22 cellular contexts compared by ENCODE assay signal in genomic region chr21:19999369-20000272, GRCh38.
DNase-seq lines count a peak whose midpoint lies in the region; ATAC-seq, FAIRE-seq and TF ChIP-seq lines count a peak whose summit lies in the region.
"Had no signal": no experiment of that assay in that cellular context is flagged by ENCODE, and none has a peak within 500 bp of the region (broad histone marks: within the 10 kb centered on the region; RNA-seq: fewer than 3 reads in every experiment).

No MANE protein-coding gene starts in this region.

- H3K27ac ChIP-seq in hepatocyte, result peak overlapping the region; percentile 45
- H3K27ac ChIP-seq: colonic mucosa, gastroesophageal sphincter, stomach, uterus had no signal

- WGBS in hepatocyte (ENCODE audit: low lambda C conversion rate, missing lambda C conversion rate), result 84% methylated on average over 23 of the region's 23 CpGs
- WGBS in lower leg skin, 2 donors, result 85 to 90% methylated on average over 23 of the region's 23 CpGs

- TF ChIP-seq CTCF in hepatocyte (IDR thresholded peaks at IDR 0.05; ENCODE audit: poor library complexity), result no peak
- TF ChIP-seq CTCF in lower leg skin (IDR thresholded peaks at IDR 0.05), result no peak

- H3K36me3 ChIP-seq in hepatocyte (replicated peaks; ENCODE audit: insufficient read depth, low read depth), result no peaks in the 10 kb centered on the region
- H3K36me3 ChIP-seq: colonic mucosa, gastroesophageal sphincter, stomach, uterus had no signal

- peak; percentile 50 for ATAC-seq in HG03354 (IDR thresholded peaks at IDR 0.05; ENCODE audit: poor library complexity, severe bottlenecking, unreplicated experiment)
- no peak for ATAC-seq in GM18867 (IDR thresholded peaks at IDR 0.05; ENCODE audit: unreplicated experiment)
- no peak for ATAC-seq in GM19328 (IDR thresholded peaks at IDR 0.05; ENCODE audit: unreplicated experiment)
- ATAC-seq: gastroesophageal sphincter; naive thymus-derived CD8-positive, alpha-beta T cell had no signal

- intact Hi-C loops in lower leg skin (cut with DNase I; ENCODE audit: low total_unique reads), result no loop called here

- no peak for TF ChIP-seq POLR2A in GM12891 (IDR thresholded peaks at IDR 0.05; ENCODE audit: low read depth, low read length)
- no peak for TF ChIP-seq POLR2A in lower leg skin (IDR thresholded peaks at IDR 0.05)

- H4K20me1 ChIP-seq in hepatocyte (ENCODE audit: insufficient read depth, poor library complexity, severe bottlenecking), result no peaks in the 10 kb centered on the region

- H3K4me3 ChIP-seq in hepatocyte, result no peak overlapping the region
- H3K4me3 ChIP-seq in lower leg skin (ENCODE audit: low read depth, poor library complexity, severe bottlenecking), result no peak overlapping the region
- H3K4me3 ChIP-seq: colonic mucosa, gastroesophageal sphincter, lung, stomach, uterus had no signal

- FAIRE-seq in GM12891 (lab: Jason Lieb, UNC), result no peak

- no peaks in the 10 kb centered on the region for H3K9me2 ChIP-seq in hepatocyte (replicated peaks; ENCODE audit: insufficient read depth)

- H3K4me1 ChIP-seq in hepatocyte (ENCODE audit: insufficient read depth), result no peaks in the 10 kb centered on the region
- H3K4me1 ChIP-seq: colonic mucosa, gastroesophageal sphincter, stomach, uterus had no signal

- H3K4me2 ChIP-seq in hepatocyte, result peak overlapping the region; percentile 34

- H3K27me3 ChIP-seq in hepatocyte, result no peaks in the 10 kb centered on the region
- H3K27me3 ChIP-seq: colonic mucosa, gastroesophageal sphincter, stomach, uterus had no signal

- DNase-seq in GM12891 (ENCODE audit: insufficient read length, low spot score) (no peak), OCI-M1 (lab: John Stamatoyannopoulos, UW) (peak; percentile 98), hepatocyte (ENCODE audit: low spot score) (peak; percentile 15), NCI-H446 treated with DMSO at 0.1 percent for 48 hours (lab: John Stamatoyannopoulos, UW) (no peak), lower leg skin (ENCODE audit: low spot score in 2 of 2) (no peak)
- DNase-seq: activated CD4-positive, alpha-beta T cell treated with anti-CD3 and anti-CD28 coated beads, Interleukin-2, amount 50 U/mL, for 48 hours; anterior cingulate cortex; colonic mucosa; DMS 273 treated with DMSO at 0.1 percent for 48 hours; H9; IMR-90; naive thymus-derived CD8-positive, alpha-beta T cell; NCI-H1105 treated with DMSO at 0.1 percent for 48 hours; NCI-H2171 treated with DMSO at 0.1 percent for 48 hours; SHP77; stomach; uterus had no signal

- H3K9me3 ChIP-seq in hepatocyte (ENCODE audit: low read depth), result no peaks in the 10 kb centered on the region
- H3K9me3 ChIP-seq: colonic mucosa, gastroesophageal sphincter, uterus had no signal

- no peaks in the 10 kb centered on the region for H3K79me2 ChIP-seq in hepatocyte

- H2AFZ ChIP-seq in hepatocyte, result no peak overlapping the region

TF ChIP-seq in GM12891, 5 proteins besides CTCF, POLR2A, EP300 and RAD21:
- TF ChIP-seq SPI1 (IDR thresholded peaks at IDR 0.05; ENCODE audit: low read depth, low read length) (0 out of 2 replicates have a peak, but pooled peaks have one; percentile 33), POU2F2 (IDR thresholded peaks at IDR 0.05; ENCODE audit: low read depth, low read length) (no peak)

Comparison
In these comparisons a context has a peak if more than half of its experiments do, and no peak if none do; other contexts are left out.
1. DNase-seq: peak in OCI-M1 (single experiment) and hepatocyte (single experiment); none in GM12891 (single experiment), NCI-H446 treated with DMSO at 0.1 percent for 48 hours (single experiment) and lower leg skin (0 of 2).